Comparison of ENCODE assay signal across 8 cellular contexts in the genomic region with DNA sequence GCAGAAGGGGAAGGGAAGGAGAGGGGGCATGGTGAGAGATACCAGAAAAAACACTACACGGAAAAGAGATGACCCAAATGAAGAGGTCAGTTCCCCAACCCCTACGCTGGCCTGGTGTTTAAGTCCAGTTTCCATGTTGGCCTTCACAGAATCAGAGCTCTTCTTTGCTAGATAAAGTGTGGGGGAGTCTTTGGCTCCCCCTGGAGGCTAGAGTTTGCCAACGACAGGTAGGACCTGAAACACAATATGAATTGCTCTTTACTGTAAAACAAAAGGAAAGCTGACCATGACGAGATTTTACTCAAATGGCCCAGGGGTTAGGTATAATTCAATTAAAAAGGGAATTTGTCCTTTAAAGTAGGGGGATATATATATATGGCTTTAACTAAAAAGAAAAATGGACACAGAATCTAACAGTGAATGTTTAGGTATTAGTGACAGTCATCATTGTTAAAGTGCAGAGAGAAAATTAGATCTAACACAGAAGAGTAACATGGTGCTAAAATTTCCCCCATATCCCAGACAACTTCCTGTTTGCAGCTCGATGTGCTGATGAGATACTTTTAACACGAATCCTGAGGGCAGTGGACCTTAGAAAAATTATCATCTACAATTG.
DNase-seq lines count a peak whose midpoint lies in the region; ATAC-seq and TF ChIP-seq lines count a peak whose summit lies in the region.

No MANE protein-coding gene starts in this region.

- CTCF ChIA-PET in BJ (lab: Yijun Ruan, JAX), result interaction anchor here (0.6 to 3.8 kb wide), 12 partner anchors 9 to 894 kb away, joined by 3 to 23 read pairs (median 4); no protein-coding TSS in a partner anchor

- intact Hi-C loops in left ventricle myocardium inferior (cut with micrococcal nuclease), result loop anchor here (10.0 kb wide), 1 partner anchor 440 kb away; no protein-coding TSS in a partner anchor

- no peak overlapping the region for H3K4me3 ChIP-seq in BJ (ENCODE audit: low read depth, low read length)
- no peak overlapping the region for H3K4me3 ChIP-seq in left ventricle myocardium inferior

- H3K36me3 ChIP-seq in BJ (ENCODE audit: control insufficient read depth, insufficient read depth, low read length) (no peaks in the 10 kb centered on the region), left ventricle myocardium inferior (no peaks in the 10 kb centered on the region)

- peak; percentile 70 for ATAC-seq in GM18511 (IDR thresholded peaks at IDR 0.05; ENCODE audit: unreplicated experiment)

- H3K27me3 ChIP-seq in BJ (ENCODE audit: control insufficient read depth, insufficient read depth, low read length) (no peaks in the 10 kb centered on the region), left ventricle myocardium inferior (ENCODE audit: low read depth) (no peaks in the 10 kb centered on the region)

- POLR2A ChIA-PET in BJ (lab: Charles Lee), result no interaction called here

- TF ChIP-seq CTCF in BJ (IDR thresholded peaks at IDR 0.05; ENCODE audit: insufficient read depth, low read depth, low read length) (peak; percentile 85), left ventricle myocardium inferior (IDR thresholded peaks at IDR 0.05; ENCODE audit: borderline replicate concordance) (peak; percentile 69)

- DNase-seq in BJ (ENCODE audit: low read depth) (no peak), HT-29 (ENCODE audit: low spot score) (peak; percentile 68), SHP77 (lab: John Stamatoyannopoulos, UW) (peak; percentile 49 to 52), left ventricle myocardium inferior (no peak), NCI-H526 treated with DMSO at 0.1 percent for 48 hours (lab: John Stamatoyannopoulos, UW) (no peak)
- peak; percentile 29 for DNase-seq in activated gamma-delta T cell treated with anti-CD3 and anti-CD28 coated beads, Interleukin-2, amount 50 U/mL, for 16 hours (ENCODE audit: low read depth)
- DNase-seq in stimulated activated CD4-positive, alpha-beta T cell treated with anti-CD3 and anti-CD28 coated beads, Interleukin-15, amount 100 ng/mL, for 1 hour (ENCODE audit: low read depth in 1 of 2, low spot score in 1 of 2), result peak; percentile 5 to 13

- H3K4me1 ChIP-seq in left ventricle myocardium inferior, result no peaks in the 10 kb centered on the region

- no peaks in the 10 kb centered on the region for H3K9me3 ChIP-seq in left ventricle myocardium inferior (replicated peaks)

- H3K27ac ChIP-seq in left ventricle myocardium inferior (replicated peaks), result no peak overlapping the region

Comparison
In these comparisons a context has a peak if more than half of its experiments do, and no peak if none do; other contexts are left out.
1. DNase-seq: peak in HT-29 (single experiment), SHP77 (2 of 2), activated gamma-delta T cell treated with anti-CD3 and anti-CD28 coated beads, Interleukin-2, amount 50 U/mL, for 16 hours (single experiment) and stimulated activated CD4-positive, alpha-beta T cell treated with anti-CD3 and anti-CD28 coated beads, Interleukin-15, amount 100 ng/mL, for 1 hour (2 of 2); none in BJ (single experiment), left ventricle myocardium inferior (single experiment) and NCI-H526 treated with DMSO at 0.1 percent for 48 hours (single experiment).